In genomic region chr4:189941005-189941450, GRCh38 we compare ENCODE assay signal across 8 cellular contexts. TPM values are rescaled to one million over a fixed set of nuclear protein-coding genes. Genes with fewer than 3 reads are reported as not detected.
DNase-seq lines count a peak whose midpoint lies in the region; ATAC-seq, FAIRE-seq and TF ChIP-seq lines count a peak whose summit lies in the region.

No MANE protein-coding gene starts in this region.

- peaks cover 6% of the 10 kb centered on the region for H3K9me3 Mint-ChIP-seq in activated CD4-positive, alpha-beta T cell treated with anti-CD3 and anti-CD28 coated beads for 36 hours (ENCODE audit: low read depth)
- H3K9me3 Mint-ChIP-seq in activated naive CD4-positive, alpha-beta T cell treated with anti-CD3 and anti-CD28 coated beads, Interleukin-2, amount 50 U/mL, for 72 hours: peaks cover 12 to 20% of the 10 kb centered on the region in 2 donors

- peaks cover 51% of the 10 kb centered on the region for H3K4me1 Mint-ChIP-seq in activated CD4-positive, alpha-beta T cell treated with anti-CD3 and anti-CD28 coated beads for 36 hours

- peak overlapping the region; percentile 79 for H3K4me3 Mint-ChIP-seq in activated CD4-positive, alpha-beta T cell treated with anti-CD3 and anti-CD28 coated beads for 36 hours

- H3K4me1 ChIP-seq in kidney (ENCODE audit: control insufficient read depth in 1 of 2, insufficient read depth in 1 of 2, low read depth in 1 of 2, low read length in 2 of 2) (peaks cover 0 to 5% of the 10 kb centered on the region in 2 donors), thymus (ENCODE audit: control insufficient read depth, insufficient read depth, low read length) (no peaks in the 10 kb centered on the region)

- under 1% methylated on average over 31 of the region's 31 CpGs for WGBS in thymus

- H3K9ac ChIP-seq in kidney (ENCODE audit: low read length in 2 of 2): peak overlapping the region; percentile 63 to 83

- CTCF ChIA-PET in activated CD4-positive, alpha-beta T cell treated with anti-CD3 and anti-CD28 coated beads for 36 hours (lab: Charles Lee): interaction anchor here (0.6 kb wide), 1 partner anchor 410 kb away, joined by 3 read pairs; no protein-coding TSS in a partner anchor

- H3K27ac ChIP-seq in kidney (ENCODE audit: low read depth in 2 of 2, low read length in 2 of 2) (peak overlapping the region; percentile 71 to 88), thymus (ENCODE audit: low read depth) (peak overlapping the region; percentile 87)

- intact Hi-C loops in activated CD4-positive, alpha-beta T cell treated with anti-CD3 and anti-CD28 coated beads for 36 hours (cut with DNase I, micrococcal nuclease): loop anchor here in 1 of 2 experiments (5.0 kb wide), 1 partner anchor 81 kb away; no protein-coding TSS in a partner anchor
- intact Hi-C loops in kidney (cut with DNase I): no loop called here

- peaks cover 54% of the 10 kb centered on the region for H3K36me3 Mint-ChIP-seq in activated CD4-positive, alpha-beta T cell treated with anti-CD3 and anti-CD28 coated beads for 36 hours (ENCODE audit: low read depth)
- peaks cover 37 to 59% of the 10 kb centered on the region in 2 donors for H3K36me3 Mint-ChIP-seq in activated naive CD4-positive, alpha-beta T cell treated with anti-CD3 and anti-CD28 coated beads, Interleukin-2, amount 50 U/mL, for 72 hours

- no peak for FAIRE-seq in kidney (lab: Jason Lieb, UNC)

- H3K36me3 ChIP-seq in kidney (ENCODE audit: control insufficient read depth in 1 of 2, insufficient read depth in 2 of 2, low read length in 2 of 2) (no peaks in the 10 kb centered on the region), thymus (ENCODE audit: control insufficient read depth, insufficient read depth) (no peaks in the 10 kb centered on the region)

- H3K4me3 ChIP-seq in kidney (ENCODE audit: low read length in 2 of 2) (peak overlapping the region; percentile 84 to 95), thymus (ENCODE audit: low read length) (peak overlapping the region; percentile 71)

- H3K27me3 ChIP-seq in thymus (ENCODE audit: control insufficient read depth, insufficient read depth): no peaks in the 10 kb centered on the region

- no peaks in the 10 kb centered on the region for H3K27me3 Mint-ChIP-seq in activated CD4-positive, alpha-beta T cell treated with anti-CD3 and anti-CD28 coated beads for 36 hours

- no peak for TF ChIP-seq CTCF in kidney (IDR thresholded peaks at IDR 0.05; ENCODE audit: borderline replicate concordance, extremely low read depth, insufficient read depth)

- peak overlapping the region; percentile 78 for H3K27ac Mint-ChIP-seq in activated CD4-positive, alpha-beta T cell treated with anti-CD3 and anti-CD28 coated beads for 36 hours
- peak overlapping the region; percentile 93 to 95 for H3K27ac Mint-ChIP-seq in activated naive CD4-positive, alpha-beta T cell treated with anti-CD3 and anti-CD28 coated beads, Interleukin-2, amount 50 U/mL, for 72 hours

- POLR2A ChIA-PET in activated CD4-positive, alpha-beta T cell treated with anti-CD3 and anti-CD28 coated beads for 36 hours (lab: Charles Lee): no interaction called here

- no peak for DNase-seq in activated CD4-positive, alpha-beta T cell treated with anti-CD3 and anti-CD28 coated beads for 36 hours
- DNase-seq in activated CD4-positive, alpha-beta T cell treated with anti-CD3 and anti-CD28 coated beads, Interleukin-2, amount 50 U/mL, for 4 hours: no peak
- DNase-seq in activated naive CD4-positive, alpha-beta T cell treated with anti-CD3 and anti-CD28 coated beads, Interleukin-2, amount 50 U/mL, for 72 hours (ENCODE audit: low spot score in 2 of 2): peak in 1 of 2 donors; percentile 59
- DNase-seq in kidney: no peak
- DNase-seq in NCI-H748 treated with DMSO at 0.1 percent for 48 hours (lab: John Stamatoyannopoulos, UW): no peak
- DNase-seq in NCI-H524 (lab: John Stamatoyannopoulos, UW): no peak

- H3K9me3 ChIP-seq in kidney (ENCODE audit: control insufficient read depth in 1 of 2, low read length in 2 of 2): no peaks in the 10 kb centered on the region
- H3K9me3 ChIP-seq in thymus (ENCODE audit: control insufficient read depth): no peaks in the 10 kb centered on the region

- no peak for ATAC-seq in activated CD4-positive, alpha-beta T cell treated with anti-CD3 and anti-CD28 coated beads for 36 hours
- ATAC-seq in activated naive CD4-positive, alpha-beta T cell treated with anti-CD3 and anti-CD28 coated beads, Interleukin-2, amount 50 U/mL, for 72 hours: peak in 1 of 2 donors; percentile 21
- no peak for ATAC-seq in HG03045 (IDR thresholded peaks at IDR 0.05; ENCODE audit: unreplicated experiment)

RNA-seq across cellular contexts. Expression of gene FRG1, which starts 0.4 kb away (rescaled TPM):
- total RNA-seq in activated CD4-positive, alpha-beta T cell treated with anti-CD3 and anti-CD28 coated beads for 36 hours: 10 to 100 TPM; 58.1 to 66.8 TPM
- 10 to 100 TPM; 49.7 to 60.9 TPM for total RNA-seq in activated naive CD4-positive, alpha-beta T cell treated with anti-CD3 and anti-CD28 coated beads, Interleukin-2, amount 50 U/mL, for 72 hours
- 43.2 TPM for total RNA-seq in kidney
- 60.6 TPM for polyA plus RNA-seq in kidney (ENCODE audit: insufficient read depth, low read depth, low replicate concordance)
- polyA plus RNA-seq in thymus: 87.3 TPM
